22 cellular contexts compared by ENCODE assay signal in genomic region chr19:15666883-15667282, GRCh38. TPM values are rescaled to one million over a fixed set of nuclear protein-coding genes. Genes with fewer than 3 reads are reported as not detected.
"Had no signal": no experiment of that assay in that cellular context is flagged by ENCODE, and none has a peak within 500 bp of the region (broad histone marks: within the 10 kb centered on the region; RNA-seq: fewer than 3 reads in every experiment).

No MANE protein-coding gene starts in this region.

- H3K36me3 ChIP-seq: cardiac muscle cell, tibial artery, uterus had no signal

- DNase-seq: activated CD4-positive, alpha-beta T cell treated with anti-CD3 and anti-CD28 coated beads for 4 hours; activated CD8-positive, alpha-beta T cell treated with anti-CD3 and anti-CD28 coated beads for 36 hours; activated naive CD4-positive, alpha-beta T cell treated with Interleukin-2 at 50 U/mL for 16 hours; activated naive CD8-positive, alpha-beta T cell treated with anti-CD3 and anti-CD28 coated beads, Interleukin-2, amount 10 ng/mL, durations not matched to agents 7 days and 5 days; activated T-cell treated with anti-CD3 and anti-CD28 coated beads, Interleukin-2, amount 50 U/mL, for 1 hour; amygdala; dorsolateral prefrontal cortex; foreskin fibroblast; nephron progenitor cell; occipital lobe; stimulated activated CD4-positive, alpha-beta T cell treated with anti-CD3 and anti-CD28 coated beads, Interleukin-2, amount 100 ng/mL, for 24 hours; stimulated activated naive CD4-positive, alpha-beta T cell treated with Interleukin-2 at 50 U/mL for 16 hours; substantia nigra; T1000; tibial artery; uterus had no signal

- H3K27ac ChIP-seq: cardiac muscle cell, dorsolateral prefrontal cortex, tibial artery, uterus had no signal

- H3K4me1 Mint-ChIP-seq: activated naive CD8-positive, alpha-beta T cell treated with anti-CD3 and anti-CD28 coated beads, Interleukin-2, amount 10 ng/mL, durations not matched to agents 7 days and 5 days; nephron progenitor cell had no signal

- H3K4me3 Mint-ChIP-seq: activated CD8-positive, alpha-beta T cell treated with anti-CD3 and anti-CD28 coated beads for 36 hours; activated naive CD8-positive, alpha-beta T cell treated with anti-CD3 and anti-CD28 coated beads, Interleukin-2, amount 10 ng/mL, durations not matched to agents 7 days and 5 days; nephron progenitor cell had no signal

- H3K36me3 Mint-ChIP-seq: activated naive CD8-positive, alpha-beta T cell treated with anti-CD3 and anti-CD28 coated beads, Interleukin-2, amount 10 ng/mL, durations not matched to agents 7 days and 5 days had no signal

- H3K27me3 Mint-ChIP-seq: activated naive CD8-positive, alpha-beta T cell treated with anti-CD3 and anti-CD28 coated beads, Interleukin-2, amount 10 ng/mL, durations not matched to agents 7 days and 5 days had no signal

- H3K9me3 Mint-ChIP-seq: activated CD8-positive, alpha-beta T cell treated with anti-CD3 and anti-CD28 coated beads for 36 hours; activated naive CD8-positive, alpha-beta T cell treated with anti-CD3 and anti-CD28 coated beads, Interleukin-2, amount 10 ng/mL, durations not matched to agents 7 days and 5 days; activated T-helper 2 cell treated with anti-CD3 and anti-CD28 coated beads, Interferon-gamma antibody, Interleukin-2, Interleukin-4, amounts not matched to agents 10 μg/mL and 5 μg/mL and 100 μg/mL, durations not matched to agents 14 hours and 24 hours and 36 hours had no signal

- H3K27ac Mint-ChIP-seq: activated CD8-positive, alpha-beta T cell treated with anti-CD3 and anti-CD28 coated beads for 36 hours; activated naive CD8-positive, alpha-beta T cell treated with anti-CD3 and anti-CD28 coated beads, Interleukin-2, amount 10 ng/mL, durations not matched to agents 7 days and 5 days; activated T-helper 2 cell treated with anti-CD3 and anti-CD28 coated beads, Interferon-gamma antibody, Interleukin-2, Interleukin-4, amounts not matched to agents 10 μg/mL and 5 μg/mL and 100 μg/mL, durations not matched to agents 14 hours and 24 hours and 36 hours; nephron progenitor cell had no signal

- ATAC-seq: activated CD8-positive, alpha-beta T cell treated with anti-CD3 and anti-CD28 coated beads for 36 hours had no signal

- H3K27me3 ChIP-seq: cardiac muscle cell, uterus had no signal

- H3K4me1 ChIP-seq: tibial artery, uterus had no signal

- H3K9me3 ChIP-seq: tibial artery, uterus had no signal

- H3K4me3 ChIP-seq: cardiac muscle cell, dorsolateral prefrontal cortex, lung, tibial artery, uterus had no signal

RNA-seq across cellular contexts. Expression of gene CYP4F12, which starts 6.0 kb away (rescaled TPM):
- total RNA-seq: activated CD8-positive, alpha-beta T cell treated with anti-CD3 and anti-CD28 coated beads for 36 hours; activated T-helper 2 cell treated with anti-CD3 and anti-CD28 coated beads, Interferon-gamma antibody, Interleukin-2, Interleukin-4, amounts not matched to agents 10 μg/mL and 5 μg/mL and 100 μg/mL, durations not matched to agents 14 hours and 24 hours and 36 hours; cardiac muscle cell; glomerular endothelial cell; occipital lobe; T-helper 1 cell treated with Interleukin-12 subunit alpha and Interleukin-12 subunit beta and Interleukin-4 antibody, amounts not matched to agents 30 ng/mL and 1 ng/mL, for 36 hours had no signal

RNA-seq across cellular contexts. Expression of gene CYP4F3, which starts 26.2 kb away (rescaled TPM):
- total RNA-seq: activated naive CD8-positive, alpha-beta T cell treated with anti-CD3 and anti-CD28 coated beads, Interleukin-2, amount 10 ng/mL, durations not matched to agents 7 days and 5 days; cardiac muscle cell; glomerular endothelial cell; T-helper 1 cell treated with Interleukin-12 subunit alpha and Interleukin-12 subunit beta and Interleukin-4 antibody, amounts not matched to agents 30 ng/mL and 1 ng/mL, for 36 hours had no signal

RNA-seq across cellular contexts. Expression of gene CYP4F8, which starts 51.9 kb away (rescaled TPM):
- total RNA-seq: activated CD8-positive, alpha-beta T cell treated with anti-CD3 and anti-CD28 coated beads for 36 hours; activated naive CD8-positive, alpha-beta T cell treated with anti-CD3 and anti-CD28 coated beads, Interleukin-2, amount 10 ng/mL, durations not matched to agents 7 days and 5 days; activated T-helper 2 cell treated with anti-CD3 and anti-CD28 coated beads, Interferon-gamma antibody, Interleukin-2, Interleukin-4, amounts not matched to agents 10 μg/mL and 5 μg/mL and 100 μg/mL, durations not matched to agents 14 hours and 24 hours and 36 hours; cardiac muscle cell; glomerular endothelial cell; lung; occipital lobe; posterior vena cava; T-helper 1 cell treated with Interleukin-12 subunit alpha and Interleukin-12 subunit beta and Interleukin-4 antibody, amounts not matched to agents 30 ng/mL and 1 ng/mL, for 36 hours had no signal
